ENCODE assay signal across 35 cellular contexts in genomic region chr11:37422511-37422910, GRCh38.
"Had no signal": no experiment of that assay in that cellular context is flagged by ENCODE, and none has a peak within 500 bp of the region (broad histone marks: within the 10 kb centered on the region; RNA-seq: fewer than 3 reads in every experiment).

No MANE protein-coding gene starts in this region.

- DNase-seq: activated B cell treated with CpG ODN at 0.5 μM for 24 hours; activated CD4-positive, alpha-beta T cell treated with anti-CD3 and anti-CD28 coated beads for 48 hours; activated CD4-positive, alpha-beta T cell treated with anti-CD3 and anti-CD28 coated beads, Interleukin-2, amount 50 U/mL, for 1 hour; activated CD4-positive, alpha-beta T cell treated with anti-CD3 and anti-CD28 coated beads, Interleukin-2, amount 50 U/mL, for 48 hours; activated CD8-positive, alpha-beta memory T cell treated with anti-CD3 and anti-CD28 coated beads for 24 hours; activated CD8-positive, alpha-beta T cell treated with anti-CD3 and anti-CD28 coated beads for 36 hours; activated effector memory CD4-positive, alpha-beta T cell treated with anti-CD3 and anti-CD28 coated beads, Interleukin-2, amount 50 U/mL, for 16 hours; activated naive CD4-positive, alpha-beta T cell treated with anti-CD3 and anti-CD28 coated beads for 36 hours; activated naive CD8-positive, alpha-beta T cell treated with anti-CD3 and anti-CD28 coated beads for 36 hours; activated naive CD8-positive, alpha-beta T cell treated with anti-CD3 and anti-CD28 coated beads, Interleukin-2, amount 50 U/mL, for 24 hours; activated T-cell treated with anti-CD3 and anti-CD28 coated beads, Interleukin-2, amount 50 U/mL, for 4 hours; adrenal gland; dorsolateral prefrontal cortex; effector memory CD4-positive, alpha-beta T cell; endodermal cell; erythroblast; gastrocnemius medialis; glutamatergic neuron; heart left ventricle; T-helper 1 cell; T-helper 17 cell; T1000; WERI-Rb-1 had no signal

- H3K27me3 Mint-ChIP-seq: activated B cell treated with CpG ODN at 0.5 μM for 24 hours; activated CD8-positive, alpha-beta T cell treated with anti-CD3 and anti-CD28 coated beads for 36 hours; activated naive CD4-positive, alpha-beta T cell treated with anti-CD3 and anti-CD28 coated beads, Interleukin-2, amount 50 U/mL, for 24 hours; activated naive CD8-positive, alpha-beta T cell treated with anti-CD3 and anti-CD28 coated beads for 36 hours; activated naive CD8-positive, alpha-beta T cell treated with anti-CD3 and anti-CD28 coated beads, Interleukin-2, amount 50 U/mL, for 24 hours; central memory CD8-positive, alpha-beta T cell; dendritic cell treated with granulocyte-macrophage colony-stimulating factor and Interleukin-4, amounts not matched to agents 40 ng/mL and 50 ng/mL, for 4 days; T-helper 17 cell had no signal

- H3K27ac Mint-ChIP-seq: activated B cell treated with CpG ODN at 0.5 μM for 24 hours; activated CD8-positive, alpha-beta T cell treated with anti-CD3 and anti-CD28 coated beads for 36 hours; activated naive CD4-positive, alpha-beta T cell treated with anti-CD3 and anti-CD28 coated beads for 36 hours; activated naive CD4-positive, alpha-beta T cell treated with anti-CD3 and anti-CD28 coated beads, Interleukin-2, amount 50 U/mL, for 24 hours; activated naive CD8-positive, alpha-beta T cell treated with anti-CD3 and anti-CD28 coated beads for 36 hours; activated naive CD8-positive, alpha-beta T cell treated with anti-CD3 and anti-CD28 coated beads, Interleukin-2, amount 50 U/mL, for 24 hours; activated T-helper 2 cell treated with anti-CD3 and anti-CD28 coated beads, Interferon-gamma antibody, Interleukin-2, Interleukin-4, amounts not matched to agents 10 μg/mL and 5 μg/mL and 100 μg/mL, durations not matched to agents 14 hours and 24 hours and 36 hours; brain; dendritic cell treated with granulocyte-macrophage colony-stimulating factor and Interleukin-4, amounts not matched to agents 40 ng/mL and 50 ng/mL, for 4 days; endodermal cell; T-helper 17 cell; T-helper 2 cell treated with Interferon-gamma antibody and Interleukin-4, amounts not matched to agents 5 μg/mL and 100 μg/mL, for 36 hours had no signal

- ATAC-seq: activated CD4-positive, CD25-positive, alpha-beta regulatory T cell treated with anti-CD3 and anti-CD28 coated beads, Interleukin-2, amount 50 U/mL, for 24 hours; activated CD8-positive, alpha-beta T cell treated with anti-CD3 and anti-CD28 coated beads for 36 hours; activated naive CD8-positive, alpha-beta T cell treated with anti-CD3 and anti-CD28 coated beads, Interleukin-2, amount 50 U/mL, for 24 hours; activated T-cell treated with anti-CD3 and anti-CD28 coated beads, Interleukin-2, amount 50 U/mL, for 4 hours; foreskin keratinocyte; gastrocnemius medialis; heart left ventricle; T-helper 17 cell had no signal

- H3K36me3 Mint-ChIP-seq: activated naive CD4-positive, alpha-beta T cell treated with anti-CD3 and anti-CD28 coated beads, Interleukin-2, amount 50 U/mL, for 24 hours; activated naive CD8-positive, alpha-beta T cell treated with anti-CD3 and anti-CD28 coated beads for 36 hours; brain had no signal

- H3K27me3 ChIP-seq: adrenal gland, ascending aorta, breast epithelium, dorsolateral prefrontal cortex, esophagus muscularis mucosa, foreskin keratinocyte, gastrocnemius medialis, heart left ventricle had no signal

- H3K4me1 ChIP-seq: adrenal gland, ascending aorta, breast epithelium, esophagus muscularis mucosa, foreskin keratinocyte, gastrocnemius medialis, heart left ventricle had no signal

- H3K36me3 ChIP-seq: adrenal gland, ascending aorta, breast epithelium, esophagus muscularis mucosa, gastrocnemius medialis, heart left ventricle, WERI-Rb-1 had no signal

- H3K4me3 Mint-ChIP-seq: activated B cell treated with CpG ODN at 0.5 μM for 24 hours; activated CD8-positive, alpha-beta T cell treated with anti-CD3 and anti-CD28 coated beads for 36 hours; activated naive CD4-positive, alpha-beta T cell treated with anti-CD3 and anti-CD28 coated beads for 36 hours; activated naive CD4-positive, alpha-beta T cell treated with anti-CD3 and anti-CD28 coated beads, Interleukin-2, amount 50 U/mL, for 24 hours; activated naive CD8-positive, alpha-beta T cell treated with anti-CD3 and anti-CD28 coated beads for 36 hours; activated naive CD8-positive, alpha-beta T cell treated with anti-CD3 and anti-CD28 coated beads, Interleukin-2, amount 50 U/mL, for 24 hours; activated T-cell treated with anti-CD3 and anti-CD28 coated beads, Interleukin-2, amount 50 U/mL, for 4 hours; brain; central memory CD8-positive, alpha-beta T cell; dendritic cell treated with granulocyte-macrophage colony-stimulating factor and Interleukin-4, amounts not matched to agents 40 ng/mL and 50 ng/mL, for 4 days; endodermal cell; T-helper 17 cell; T-helper 2 cell treated with Interferon-gamma antibody and Interleukin-4, amounts not matched to agents 5 μg/mL and 100 μg/mL, for 36 hours had no signal

- H3K4me3 ChIP-seq: adrenal gland, ascending aorta, breast epithelium, coronary artery, dorsolateral prefrontal cortex, esophagus muscularis mucosa, gastrocnemius medialis, heart left ventricle had no signal

- H3K27ac ChIP-seq: adrenal gland, ascending aorta, breast epithelium, coronary artery, dorsolateral prefrontal cortex, esophagus muscularis mucosa, foreskin keratinocyte, gastrocnemius medialis, heart left ventricle, WERI-Rb-1 had no signal

- H3K9me3 ChIP-seq: adrenal gland, ascending aorta, breast epithelium, esophagus muscularis mucosa, gastrocnemius medialis had no signal

- H3K4me1 Mint-ChIP-seq: activated B cell treated with CpG ODN at 0.5 μM for 24 hours; activated naive CD4-positive, alpha-beta T cell treated with anti-CD3 and anti-CD28 coated beads, Interleukin-2, amount 50 U/mL, for 24 hours; activated naive CD8-positive, alpha-beta T cell treated with anti-CD3 and anti-CD28 coated beads for 36 hours; activated naive CD8-positive, alpha-beta T cell treated with anti-CD3 and anti-CD28 coated beads, Interleukin-2, amount 50 U/mL, for 24 hours; brain; central memory CD8-positive, alpha-beta T cell; endodermal cell; T-helper 17 cell had no signal
